In the genomic region with DNA sequence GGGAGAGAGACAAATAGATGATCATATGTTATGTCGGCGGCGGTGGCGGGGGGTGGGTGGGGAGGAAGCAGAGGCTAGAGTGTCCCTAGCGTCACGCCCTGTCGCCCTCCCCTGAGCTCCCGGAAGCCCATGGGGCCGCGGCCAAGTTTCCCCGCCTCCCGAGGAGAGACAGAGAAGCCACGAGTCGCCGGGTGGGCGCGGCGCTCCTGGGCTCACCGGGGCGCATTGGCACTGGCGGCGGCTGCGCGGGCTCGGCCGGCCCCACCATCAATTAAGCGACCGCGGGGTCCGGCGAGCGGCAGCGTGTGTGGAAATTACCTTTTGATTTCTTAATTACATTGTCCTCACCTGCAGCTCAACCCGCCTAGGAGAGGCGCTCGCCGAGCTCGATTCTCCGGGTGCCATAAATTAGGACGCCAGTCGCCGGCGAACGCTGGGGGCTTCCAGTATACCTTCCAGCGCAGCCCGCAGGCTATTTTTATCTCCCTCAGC, we compare ENCODE assay signal across 9 cellular contexts.
DNase-seq lines count a peak whose midpoint lies in the region; ATAC-seq and TF ChIP-seq lines count a peak whose summit lies in the region.
"Had no signal": no experiment of that assay in that cellular context is flagged by ENCODE, and none has a peak within 500 bp of the region (broad histone marks: within the 10 kb centered on the region; RNA-seq: fewer than 3 reads in every experiment).

No MANE protein-coding gene starts in this region.

- peak overlapping the region; percentile 58 for H3K27ac ChIP-seq in WERI-Rb-1

- DNase-seq in GM06990 (ENCODE audit: extremely low read depth, insufficient read length) = peak; percentile 28
- DNase-seq in MV-4-11 (lab: John Stamatoyannopoulos, UW) = peak; percentile 64
- peak; percentile 92 for DNase-seq in WERI-Rb-1
- peak; percentile 80 for DNase-seq in nephron progenitor cell
- no peak for DNase-seq in AG08395 (ENCODE audit: low spot score)
- no peak for DNase-seq in cerebellar nuclear complex (lab: John Stamatoyannopoulos, UW)
- no peak for DNase-seq in amniotic stem cell (lab: John Stamatoyannopoulos, UW)

- H3K27me3 ChIP-seq in GM06990 (replicated peaks; ENCODE audit: control insufficient read depth, insufficient read depth, low read length) (peaks cover 3% of the 10 kb centered on the region), WERI-Rb-1 (ENCODE audit: insufficient read depth, low read depth, severe bottlenecking) (no peaks in the 10 kb centered on the region)

- H3K4me3 ChIP-seq in GM06990 (replicated peaks; ENCODE audit: low read depth, low read length) (peak overlapping the region; percentile 10; the same call in 1 of the 2 replicates), WERI-Rb-1 (ENCODE audit: low read depth, low read length) (peak overlapping the region; percentile 53)
- H3K4me3 ChIP-seq: lung had no signal

- H3K4me1 Mint-ChIP-seq in nephron progenitor cell = peaks cover 10% of the 10 kb centered on the region

- peak overlapping the region; percentile 76 for H3K4me3 Mint-ChIP-seq in nephron progenitor cell

- H3K36me3 Mint-ChIP-seq in nephron progenitor cell (ENCODE audit: low read depth) = no peaks in the 10 kb centered on the region

- no peak for ATAC-seq in GM19351 (IDR thresholded peaks at IDR 0.05; ENCODE audit: unreplicated experiment)

- H3K27ac Mint-ChIP-seq in nephron progenitor cell = no peak overlapping the region

- peaks cover 7% of the 10 kb centered on the region for H3K9me3 ChIP-seq in WERI-Rb-1 (ENCODE audit: severe bottlenecking)

- H3K36me3 ChIP-seq in GM06990 (ENCODE audit: control insufficient read depth, insufficient read depth, low read length) (no peaks in the 10 kb centered on the region), WERI-Rb-1 (no peaks in the 10 kb centered on the region)

- H3K27me3 Mint-ChIP-seq in nephron progenitor cell (ENCODE audit: low read depth, poor library complexity) = peaks cover 94% of the 10 kb centered on the region

- TF ChIP-seq CTCF in GM06990 (IDR thresholded peaks at IDR 0.05; ENCODE audit: insufficient read depth, low read length, poor library complexity, severe bottlenecking) (no peak), WERI-Rb-1 (IDR thresholded peaks at IDR 0.05; ENCODE audit: low read depth, low read length) (no peak), nephron progenitor cell (IDR thresholded peaks at IDR 0.05) (no peak)

- peaks cover 6% of the 10 kb centered on the region for H3K9me3 Mint-ChIP-seq in nephron progenitor cell

Comparison
In these comparisons a context has a peak if more than half of its experiments do, and no peak if none do; other contexts are left out.
1. DNase-seq: peak in GM06990 (single experiment), MV-4-11 (single experiment), WERI-Rb-1 (single experiment) and nephron progenitor cell (single experiment); none in AG08395 (single experiment), cerebellar nuclear complex (0 of 2) and amniotic stem cell (single experiment).